In the genomic region with DNA sequence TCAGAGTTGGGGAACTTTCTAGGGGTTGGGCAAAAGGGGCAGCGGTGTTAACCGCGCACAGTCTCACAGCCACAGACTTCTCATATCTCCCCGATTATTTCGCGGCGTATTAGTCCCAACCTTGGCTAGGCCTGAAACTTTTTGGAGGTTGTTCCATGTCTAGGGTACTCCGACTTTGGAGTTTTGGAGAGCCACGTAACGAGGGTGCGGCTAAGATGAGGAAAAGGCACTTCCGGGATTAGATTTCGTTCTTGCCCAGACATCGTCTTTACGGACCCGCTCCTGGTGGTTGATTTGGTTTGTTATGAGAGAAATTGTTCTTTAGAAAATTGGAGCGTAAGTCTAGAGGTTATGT, we compare ENCODE assay signal across 8 cellular contexts. TPM values are rescaled to one million over a fixed set of nuclear protein-coding genes. Genes with fewer than 3 reads are reported as not detected.
DNase-seq lines count a peak whose midpoint lies in the region; ATAC-seq and TF ChIP-seq lines count a peak whose summit lies in the region.

No MANE protein-coding gene starts in this region.

- H3K9me3 ChIP-seq in CD4-positive, CD25-positive, alpha-beta regulatory T cell (ENCODE audit: control insufficient read depth in 2 of 2, low read length in 2 of 2), result no peaks in the 10 kb centered on the region
- no peaks in the 10 kb centered on the region for H3K9me3 ChIP-seq in sigmoid colon

- peak overlapping the region; percentile 98 to 100 (median 99) for H3K4me3 Mint-ChIP-seq in CD4-positive, CD25-positive, alpha-beta regulatory T cell

- peaks cover 3% of the 10 kb centered on the region for H3K36me3 Mint-ChIP-seq in CD4-positive, CD25-positive, alpha-beta regulatory T cell

- no peak for TF ChIP-seq EP300 in sigmoid colon (IDR thresholded peaks at IDR 0.05)

- H3K27ac Mint-ChIP-seq in CD4-positive, CD25-positive, alpha-beta regulatory T cell, result peak overlapping the region; percentile 98 to 100 (median 99)

- peaks cover 41% of the 10 kb centered on the region for H3K4me1 ChIP-seq in CD4-positive, CD25-positive, alpha-beta regulatory T cell (ENCODE audit: control insufficient read depth, insufficient read depth, low read length, poor library complexity, severe bottlenecking)
- peaks cover 18% of the 10 kb centered on the region for H3K4me1 ChIP-seq in foreskin keratinocyte
- peaks cover 0 to 47% (median 38%) of the 10 kb centered on the region in 4 donors for H3K4me1 ChIP-seq in sigmoid colon

- H3K4me3 ChIP-seq in CD4-positive, CD25-positive, alpha-beta regulatory T cell (ENCODE audit: low read depth, low read length), result peak overlapping the region; percentile 100
- H3K4me3 ChIP-seq in HL-60 (replicated peaks; ENCODE audit: insufficient read depth, low read length), result peak overlapping the region; percentile 97
- peak overlapping the region; percentile 69 to 98 (median 85) for H3K4me3 ChIP-seq in sigmoid colon

- no peaks in the 10 kb centered on the region for H3K9me3 Mint-ChIP-seq in CD4-positive, CD25-positive, alpha-beta regulatory T cell

- TF ChIP-seq POLR2A in sigmoid colon (IDR thresholded peaks at IDR 0.05), result no peak

- intact Hi-C loops in sigmoid colon (cut with DNase I), result no loop called here

- H3K27me3 ChIP-seq in CD4-positive, CD25-positive, alpha-beta regulatory T cell (ENCODE audit: control insufficient read depth, insufficient read depth, low read length), result no peaks in the 10 kb centered on the region
- H3K27me3 ChIP-seq in HL-60 (ENCODE audit: insufficient read depth, poor library complexity, severe bottlenecking) (no peaks in the 10 kb centered on the region), foreskin keratinocyte (no peaks in the 10 kb centered on the region), sigmoid colon (no peaks in the 10 kb centered on the region)

- peaks cover 48 to 73% (median 61%) of the 10 kb centered on the region in 4 donors for H3K4me1 Mint-ChIP-seq in CD4-positive, CD25-positive, alpha-beta regulatory T cell

- H3K36me3 ChIP-seq in CD4-positive, CD25-positive, alpha-beta regulatory T cell (ENCODE audit: control insufficient read depth, insufficient read depth, low read length), result no peaks in the 10 kb centered on the region
- no peaks in the 10 kb centered on the region for H3K36me3 ChIP-seq in sigmoid colon

- 0 to 1% methylated on average over 17 of the region's 17 CpGs for WGBS in sigmoid colon, 2 donors

- peak; percentile 29 to 53 (median 35) for DNase-seq in CD4-positive, CD25-positive, alpha-beta regulatory T cell
- DNase-seq in HL-60 (ENCODE audit: low read depth in 1 of 2, low spot score in 1 of 2) (peak; percentile 23 to 29), foreskin keratinocyte (peak in 1 of 2 donors; percentile 34), sigmoid colon (no peak), NCI-H526 (lab: John Stamatoyannopoulos, UW) (no peak)
- DNase-seq in activated CD4-positive, alpha-beta T cell treated with anti-CD3 and anti-CD28 coated beads, Interleukin-2, amount 50 U/mL, for 48 hours, result peak; percentile 6 to 23

- H3K27ac ChIP-seq in CD4-positive, CD25-positive, alpha-beta regulatory T cell (ENCODE audit: insufficient read depth, low read length, poor library complexity, severe bottlenecking), result peak overlapping the region; percentile 95
- peak overlapping the region; percentile 87 for H3K27ac ChIP-seq in HL-60 (replicated peaks)
- H3K27ac ChIP-seq in foreskin keratinocyte, result peak overlapping the region; percentile 85
- peak overlapping the region; percentile 94 to 99 (median 98) for H3K27ac ChIP-seq in sigmoid colon

- ATAC-seq in CD4-positive, CD25-positive, alpha-beta regulatory T cell (ENCODE audit: low read depth in 2 of 2), result no peak
- no peak for ATAC-seq in foreskin keratinocyte
- no peak for ATAC-seq in GM18861 (IDR thresholded peaks at IDR 0.05; ENCODE audit: unreplicated experiment)
- ATAC-seq in GM19455 (IDR thresholded peaks at IDR 0.05; ENCODE audit: unreplicated experiment), result no peak

- no peak for TF ChIP-seq CTCF in HL-60 (IDR thresholded peaks at IDR 0.05; ENCODE audit: insufficient read depth, low read length)
- peak; percentile 4 for TF ChIP-seq CTCF in foreskin keratinocyte (conservative IDR thresholded peaks at IDR 0.05)
- TF ChIP-seq CTCF in sigmoid colon (IDR thresholded peaks at IDR 0.05), result no peak

- H3K27me3 Mint-ChIP-seq in CD4-positive, CD25-positive, alpha-beta regulatory T cell, result peaks cover 5% of the 10 kb centered on the region

RNA-seq across cellular contexts. Expression of a gene that starts 0.5 kb away (rescaled TPM):
- total RNA-seq in CD4-positive, CD25-positive, alpha-beta regulatory T cell, result 139 TPM
- polyA plus RNA-seq in CD4-positive, CD25-positive, alpha-beta regulatory T cell, result 10 to 100 TPM in 3 of 4 donors, 1 to 10 TPM in 1; 8.8 to 23.9 (median 20.3) TPM
- total RNA-seq in foreskin keratinocyte (41.3 and 47.5 TPM in 2 replicates), sigmoid colon (10 to 100 TPM; 13.2 to 20.5 (median 18.4) TPM)
- polyA plus RNA-seq in foreskin keratinocyte (24.8 and 27.6 TPM in 2 replicates), sigmoid colon (10 to 100 TPM; 14.4 to 25.9 (median 17.6) TPM)

RNA-seq across cellular contexts. Expression of a gene that starts 1.1 kb away (rescaled TPM):
- total RNA-seq in CD4-positive, CD25-positive, alpha-beta regulatory T cell, result 38.1 TPM
- 10 to 100 TPM; 26.5 to 35.2 (median 31.7) TPM for polyA plus RNA-seq in CD4-positive, CD25-positive, alpha-beta regulatory T cell
- 54.1 and 58.8 TPM in 2 replicates for total RNA-seq in foreskin keratinocyte
- 24.3 and 30.3 TPM in 2 replicates for polyA plus RNA-seq in foreskin keratinocyte
- 100 to 1,000 TPM; 130 to 164 (median 152) TPM for total RNA-seq in sigmoid colon
- 10 to 100 TPM; 34.6 to 54.7 (median 53.6) TPM for polyA plus RNA-seq in sigmoid colon

Comparison
In these comparisons a context has a peak if more than half of its experiments do, and no peak if none do; other contexts are left out.
1. DNase-seq: peak in CD4-positive, CD25-positive, alpha-beta regulatory T cell (3 of 3), HL-60 (2 of 2) and activated CD4-positive, alpha-beta T cell treated with anti-CD3 and anti-CD28 coated beads, Interleukin-2, amount 50 U/mL, for 48 hours (2 of 2); none in sigmoid colon (single experiment) and NCI-H526 (0 of 2).
2. Peak in every context shown above with its lines, with median percentiles within 50 percentile points of each other: H3K27ac ChIP-seq and H3K4me3 ChIP-seq.